Comparison of ENCODE assay signal across 1 cellular context in the genomic region with DNA sequence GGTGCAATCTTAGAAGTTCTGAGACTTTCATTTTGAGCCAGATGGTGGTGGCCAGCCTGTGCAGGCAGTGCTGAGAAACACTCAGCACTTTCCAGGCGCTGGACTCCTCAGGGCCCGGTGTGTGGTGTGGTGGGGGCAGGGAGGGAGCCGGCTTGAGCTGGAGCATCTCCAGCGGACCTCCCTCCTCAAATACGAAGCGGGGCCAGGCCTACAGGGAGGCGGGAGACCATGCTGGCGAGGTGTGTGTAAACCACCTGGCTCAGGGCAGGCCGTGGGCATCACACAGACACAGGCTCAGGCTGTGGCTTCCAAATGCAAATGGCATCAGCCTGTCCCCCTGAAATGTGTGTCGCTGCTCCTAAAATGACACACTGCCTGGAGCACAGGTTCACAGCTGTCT.
TF ChIP-seq lines count a peak whose summit lies in the region.

No MANE protein-coding gene starts in this region.

TF ChIP-seq in IMR-90, 13 proteins besides CTCF, POLR2A, EP300 and RAD21 (continued from another document):
- TF ChIP-seq CEBPB (IDR thresholded peaks at IDR 0.05; ENCODE audit: low read depth, low read length) (no peak), RFX5 (IDR thresholded peaks at IDR 0.05; ENCODE audit: low read depth, low read length) (no peak), RCOR1 (IDR thresholded peaks at IDR 0.05; ENCODE audit: insufficient replicate concordance, low read length) (no peak), NFE2L2 (IDR thresholded peaks at IDR 0.05; ENCODE audit: low read depth, low read length) (no peak), CHD1 (IDR thresholded peaks at IDR 0.05; ENCODE audit: low read depth, low read length) (no peak)
- TF ChIP-seq, protein P1, sequence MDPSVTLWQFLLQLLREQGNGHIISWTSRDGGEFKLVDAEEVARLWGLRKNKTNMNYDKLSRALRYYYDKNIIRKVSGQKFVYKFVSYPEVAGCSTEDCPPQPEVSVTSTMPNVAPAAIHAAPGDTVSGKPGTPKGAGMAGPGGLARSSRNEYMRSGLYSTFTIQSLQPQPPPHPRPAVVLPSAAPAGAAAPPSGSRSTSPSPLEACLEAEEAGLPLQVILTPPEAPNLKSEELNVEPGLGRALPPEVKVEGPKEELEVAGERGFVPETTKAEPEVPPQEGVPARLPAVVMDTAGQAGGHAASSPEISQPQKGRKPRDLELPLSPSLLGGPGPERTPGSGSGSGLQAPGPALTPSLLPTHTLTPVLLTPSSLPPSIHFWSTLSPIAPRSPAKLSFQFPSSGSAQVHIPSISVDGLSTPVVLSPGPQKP (IDR thresholded peaks at IDR 0.05; ENCODE audit: borderline replicate concordance, low read depth, low read length) = no peak
